Comparison of ENCODE assay signal across 10 cellular contexts in the genomic region with DNA sequence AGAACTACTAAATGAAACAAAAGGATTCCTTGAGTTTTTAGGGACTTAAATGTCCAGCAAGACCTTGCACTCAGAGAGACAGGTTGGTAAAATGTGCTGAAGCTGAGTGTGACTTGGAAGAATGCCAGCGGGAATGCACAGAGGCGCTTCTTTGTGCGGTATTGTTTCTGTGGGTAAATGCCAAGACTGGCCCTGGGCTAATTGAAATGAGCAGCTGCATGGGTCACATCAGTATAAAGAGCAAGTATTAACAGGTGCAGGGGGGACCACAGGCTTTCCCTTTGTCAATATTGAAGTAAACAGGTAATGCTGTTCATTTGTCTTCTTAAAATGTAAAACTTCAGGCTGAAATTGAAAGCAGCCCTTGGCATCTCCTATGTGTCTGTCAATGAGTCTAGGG.
DNase-seq lines count a peak whose midpoint lies in the region; FAIRE-seq and TF ChIP-seq lines count a peak whose summit lies in the region.
"Had no signal": no experiment of that assay in that cellular context is flagged by ENCODE, and none has a peak within 500 bp of the region (broad histone marks: within the 10 kb centered on the region; RNA-seq: fewer than 3 reads in every experiment).

No MANE protein-coding gene starts in this region.

- H3K4me1 ChIP-seq in breast epithelium (no peaks in the 10 kb centered on the region), mesendoderm (ENCODE audit: control insufficient read depth, low read depth, low read length) (no peaks in the 10 kb centered on the region)

- no peak overlapping the region for H3K4ac ChIP-seq in mesendoderm (ENCODE audit: low read depth, low read length)

- H3K9me3 ChIP-seq in breast epithelium: no peaks in the 10 kb centered on the region

- no peak for TF ChIP-seq CTCF in breast epithelium (IDR thresholded peaks at IDR 0.05)
- no peak for TF ChIP-seq CTCF in D721Med (IDR thresholded peaks at IDR 0.05; ENCODE audit: insufficient read depth, missing control alignments)

- no peak overlapping the region for H2BK120ac ChIP-seq in mesendoderm (ENCODE audit: low read depth, low read length)

- H3K18ac ChIP-seq in mesendoderm (ENCODE audit: low read length): no peak overlapping the region

- no peak overlapping the region for H2BK15ac ChIP-seq in mesendoderm (replicated peaks; ENCODE audit: low read depth)

- H3K56ac ChIP-seq in mesendoderm (ENCODE audit: low read length): no peak overlapping the region

- no peak overlapping the region for H2AK5ac ChIP-seq in mesendoderm (ENCODE audit: low read length)

- H4K5ac ChIP-seq in mesendoderm (ENCODE audit: low read length): no peak overlapping the region

- H3K4me2 ChIP-seq in mesendoderm (ENCODE audit: low read length): no peak overlapping the region

- DNase-seq in COR-L47 (lab: John Stamatoyannopoulos, UW) (peak; percentile 87), HT-29 (ENCODE audit: low spot score) (peak; percentile 46), NCI-H2171 treated with DMSO at 0.1 percent for 48 hours (lab: John Stamatoyannopoulos, UW) (peak; percentile 76), breast epithelium (ENCODE audit: low spot score in 2 of 2) (peak; percentile 29 to 52), OCI-M2 (lab: John Stamatoyannopoulos, UW; ENCODE audit: unreplicated experiment) (no peak), mesendoderm (no peak), D721Med (ENCODE audit: insufficient read length, low spot score) (no peak), ureter (ENCODE audit: low spot score) (no peak)
- DNase-seq: GDM1, NCI-H446 treated with DMSO at 0.1 percent for 48 hours had no signal

- no peak for TF ChIP-seq POLR2A in breast epithelium (IDR thresholded peaks at IDR 0.05)

- FAIRE-seq in D721Med (lab: Jason Lieb, UNC): no peak

- H3K36me3 ChIP-seq in breast epithelium (no peaks in the 10 kb centered on the region), mesendoderm (ENCODE audit: control insufficient read depth, insufficient read depth, low read length) (no peaks in the 10 kb centered on the region)

- no peak overlapping the region for H3K9ac ChIP-seq in mesendoderm (ENCODE audit: low read length)

- intact Hi-C loops in breast epithelium (cut with DNase I; ENCODE audit: low total_unique reads): no loop called here

- H3K4me3 ChIP-seq in breast epithelium (no peak overlapping the region), mesendoderm (ENCODE audit: low read length) (no peak overlapping the region)

- no peak overlapping the region for H4K8ac ChIP-seq in mesendoderm (ENCODE audit: low read depth, low read length)

- WGBS in mesendoderm (ENCODE audit: extremely low coverage, insufficient coverage, low lambda C conversion rate): no CpG with 5 or more reads among the region's 3 CpGs

- H2BK5ac ChIP-seq in mesendoderm (ENCODE audit: low read length): no peak overlapping the region

- H3K27me3 ChIP-seq in breast epithelium (no peaks in the 10 kb centered on the region), mesendoderm (ENCODE audit: insufficient read depth, low read length, poor library complexity) (no peaks in the 10 kb centered on the region)

- H3K79me2 ChIP-seq in mesendoderm (ENCODE audit: control insufficient read depth, insufficient read depth, low read length): no peaks in the 10 kb centered on the region

- H3K27ac ChIP-seq in breast epithelium (no peak overlapping the region), mesendoderm (ENCODE audit: low read depth, low read length) (no peak overlapping the region)

- H3K79me1 ChIP-seq in mesendoderm (ENCODE audit: low read length): no peaks in the 10 kb centered on the region

- no peak overlapping the region for H3K23ac ChIP-seq in mesendoderm (ENCODE audit: low read length)

Comparison
In these comparisons a context has a peak if more than half of its experiments do, and no peak if none do; other contexts are left out.
1. DNase-seq: peak in COR-L47 (single experiment), HT-29 (single experiment), NCI-H2171 treated with DMSO at 0.1 percent for 48 hours (single experiment) and breast epithelium (2 of 2); none in OCI-M2 (single experiment), mesendoderm (single experiment), D721Med (single experiment) and ureter (single experiment).